Comparison of ENCODE assay signal across 27 cellular contexts in genomic region chr6:85085875-85086274, GRCh38.
"Had no signal": no experiment of that assay in that cellular context is flagged by ENCODE, and none has a peak within 500 bp of the region (broad histone marks: within the 10 kb centered on the region; RNA-seq: fewer than 3 reads in every experiment).

No MANE protein-coding gene starts in this region.

- H3K27me3 ChIP-seq: stomach, suprapubic skin, testis, thyroid gland, tibial artery, tibial nerve, transverse colon, upper lobe of left lung, upper lobe of right lung, uterus, vagina had no signal

- FAIRE-seq: urothelium cell line had no signal

- H3K4me3 ChIP-seq: stomach, suprapubic skin, testis, thoracic aorta, thyroid gland, tibial artery, tibial nerve, transverse colon, upper lobe of left lung, upper lobe of right lung, uterus, vagina had no signal

- H3K4me1 ChIP-seq: stomach, suprapubic skin, testis, thyroid gland, tibial artery, tibial nerve, transverse colon, upper lobe of left lung, upper lobe of right lung, uterus, vagina had no signal

- H3K27ac ChIP-seq: stomach, suprapubic skin, testis, thoracic aorta, thyroid gland, tibial artery, tibial nerve, transverse colon, upper lobe of left lung, upper lobe of right lung, uterus, vagina had no signal

- H3K9me3 ChIP-seq: stomach, suprapubic skin, testis, thoracic aorta, thyroid gland, tibial artery, tibial nerve, transverse colon, upper lobe of left lung, upper lobe of right lung, uterus, vagina had no signal

- ATAC-seq: stimulated activated effector memory CD8-positive, alpha-beta T cell treated with anti-CD3 and anti-CD28 coated beads, Interleukin-12 subunit alpha, Interleukin-12 subunit beta, amount 100 ng/mL, for 72 hours; stimulated activated memory B cell treated with anti-CD40 and anti-IgM and Interleukin-4, amounts not matched to agents 10 μg/mL and 1 μg/mL and 100 μg/mL, for 72 hours; stimulated activated naive B cell treated with anti-CD40 and anti-IgM and Interleukin-4, amounts not matched to agents 10 μg/mL and 1 μg/mL and 100 μg/mL, for 72 hours; stimulated activated naive CD8-positive, alpha-beta T cell treated with anti-CD3 and anti-CD28 coated beads, Interleukin-15, amount 100 ng/mL, for 72 hours; stimulated activated naive CD8-positive, alpha-beta T cell treated with anti-CD3 and anti-CD28 coated beads, Interleukin-15, Interleukin-2, amounts not matched to agents 100 U/mL and 50 U/mL, for 24 hours; upper lobe of right lung had no signal

- H3K36me3 ChIP-seq: stomach, suprapubic skin, thoracic aorta, thyroid gland, tibial artery, tibial nerve, transverse colon, upper lobe of left lung, upper lobe of right lung, uterus, vagina had no signal

- DNase-seq: stimulated activated CD4-positive, alpha-beta T cell treated with anti-CD3 and anti-CD28 coated beads, Interleukin-2, amount 100 ng/mL, for 48 hours; stimulated activated CD4-positive, alpha-beta T cell treated with anti-CD3 and anti-CD28 coated beads, Interleukin-4, amount 100 ng/mL, for 1 hour; stimulated activated CD4-positive, alpha-beta T cell treated with anti-CD3 and anti-CD28 coated beads, Interleukin-4, amount 100 ng/mL, for 24 hours; stimulated activated CD4-positive, alpha-beta T cell treated with anti-CD3 and anti-CD28 coated beads, Interleukin-4, amount 100 ng/mL, for 4 hours; stimulated activated CD8-positive, alpha-beta memory T cell treated with anti-CD3 and anti-CD28 coated beads, Interleukin-4, amount 100 ng/mL, for 48 hours; stimulated activated naive B cell treated with anti-CD40 and anti-IgM and Interleukin-4, amounts not matched to agents 10 μg/mL and 1 μg/mL and 100 μg/mL, for 72 hours; stimulated activated naive CD4-positive, alpha-beta T cell; stimulated activated naive CD4-positive, alpha-beta T cell treated with Interleukin-2 at 50 U/mL for 16 hours; stimulated activated naive CD8-positive, alpha-beta T cell treated with anti-CD3 and anti-CD28 coated beads, Interleukin-15, amount 100 ng/mL, for 72 hours; stimulated activated naive CD8-positive, alpha-beta T cell treated with anti-CD3 and anti-CD28 coated beads, Interleukin-15, Interleukin-2, amounts not matched to agents 100 U/mL and 50 U/mL, for 24 hours; stomach; substantia nigra; testis; thyroid gland; tibial artery; transverse colon; trophoblast cell; upper lobe of left lung; upper lobe of right lung; uterus had no signal
